Comparison of ENCODE assay signal across 2 cellular contexts in genomic region chr12:190881-191280, GRCh38.
TF ChIP-seq lines count a peak whose summit lies in the region.

No MANE protein-coding gene starts in this region.

TF ChIP-seq in HEK293, 187 proteins besides CTCF, POLR2A, EP300 and RAD21:
- no peak for TF ChIP-seq ZNF548 (tag by site-specific recombination; IDR thresholded peaks at IDR 0.05)
- no peak for TF ChIP-seq ZNF146 (tag by site-specific recombination; IDR thresholded peaks at IDR 0.05)
- peak; percentile 73 for TF ChIP-seq ZIC2 (tag by site-specific recombination; IDR thresholded peaks at IDR 0.05)
TF ChIP-seq in HEK293: peak in this region for 1.

TF ChIP-seq in HepG2, 621 proteins besides CTCF, POLR2A, EP300 and RAD21:
- no peak for TF ChIP-seq TEAD3 (CRISPR knock-in tag; optimal IDR thresholded peaks at IDR 0.05; ENCODE audit: borderline replicate concordance)
- TF ChIP-seq AGO2 (optimal IDR thresholded peaks at IDR 0.05; ENCODE audit: low read depth, low read length), result peak; percentile 26
- TF ChIP-seq ZNF17 (CRISPR knock-in tag; IDR thresholded peaks at IDR 0.05), result no peak
- no peak for TF ChIP-seq CHD2 (IDR thresholded peaks at IDR 0.05; ENCODE audit: low read depth, low read length)
